Comparison of ENCODE assay signal across 1 cellular context in the genomic region with DNA sequence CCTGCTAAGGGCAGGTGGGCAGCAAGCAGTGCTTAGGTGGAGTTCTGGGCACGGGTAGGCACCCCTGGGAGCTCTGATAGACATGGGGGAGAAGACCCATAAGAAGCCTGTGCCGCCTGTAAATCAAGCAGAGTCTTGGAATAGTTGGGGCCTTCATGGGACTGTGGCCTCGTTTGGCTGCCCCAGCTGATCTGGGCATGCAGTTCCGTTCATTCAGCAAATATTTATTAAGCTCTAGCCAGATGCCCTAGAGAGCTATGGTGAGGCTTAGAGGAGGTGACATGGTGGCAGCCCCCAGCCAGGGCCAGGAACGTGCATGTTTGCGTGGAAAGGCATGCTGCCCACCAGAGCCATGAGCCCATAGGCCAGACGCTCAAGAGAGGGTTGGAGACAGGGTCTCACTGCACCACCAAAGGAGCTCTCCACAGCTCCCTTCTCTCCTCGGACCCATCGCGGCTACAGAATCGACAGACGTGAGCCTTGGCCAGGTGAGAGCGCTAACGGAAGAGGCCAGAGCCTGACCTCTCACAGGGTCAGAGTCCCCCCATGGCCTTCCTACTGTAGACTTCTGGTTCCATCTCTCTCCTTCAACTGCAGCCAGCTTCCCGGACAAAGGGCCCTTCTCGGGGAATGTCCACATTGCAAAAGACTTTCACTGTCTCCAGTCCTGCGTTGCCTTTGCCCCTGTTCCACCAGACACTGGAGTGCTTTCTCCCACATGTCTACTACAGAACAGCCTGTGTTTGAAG.
TF ChIP-seq lines count a peak whose summit lies in the region.

No MANE protein-coding gene starts in this region.

TF ChIP-seq in IMR-90, 13 proteins besides CTCF, POLR2A, EP300 and RAD21:
- TF ChIP-seq, protein P1, sequence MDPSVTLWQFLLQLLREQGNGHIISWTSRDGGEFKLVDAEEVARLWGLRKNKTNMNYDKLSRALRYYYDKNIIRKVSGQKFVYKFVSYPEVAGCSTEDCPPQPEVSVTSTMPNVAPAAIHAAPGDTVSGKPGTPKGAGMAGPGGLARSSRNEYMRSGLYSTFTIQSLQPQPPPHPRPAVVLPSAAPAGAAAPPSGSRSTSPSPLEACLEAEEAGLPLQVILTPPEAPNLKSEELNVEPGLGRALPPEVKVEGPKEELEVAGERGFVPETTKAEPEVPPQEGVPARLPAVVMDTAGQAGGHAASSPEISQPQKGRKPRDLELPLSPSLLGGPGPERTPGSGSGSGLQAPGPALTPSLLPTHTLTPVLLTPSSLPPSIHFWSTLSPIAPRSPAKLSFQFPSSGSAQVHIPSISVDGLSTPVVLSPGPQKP (IDR thresholded peaks at IDR 0.05; ENCODE audit: borderline replicate concordance, low read depth, low read length), result no peak
- no peak for TF ChIP-seq NFE2L2 (IDR thresholded peaks at IDR 0.05; ENCODE audit: low read depth, low read length)
- TF ChIP-seq MAFK (IDR thresholded peaks at IDR 0.05; ENCODE audit: low read depth, low read length), result no peak
- no peak for TF ChIP-seq RCOR1 (IDR thresholded peaks at IDR 0.05; ENCODE audit: insufficient replicate concordance, low read length)
- no peak for TF ChIP-seq RFX5 (IDR thresholded peaks at IDR 0.05; ENCODE audit: low read depth, low read length)
- no peak for TF ChIP-seq USF2 (IDR thresholded peaks at IDR 0.05; ENCODE audit: low read depth, low read length)
- TF ChIP-seq MXI1 (IDR thresholded peaks at IDR 0.05; ENCODE audit: borderline replicate concordance, low read depth, low read length), result no peak
- TF ChIP-seq SMC3 (IDR thresholded peaks at IDR 0.05; ENCODE audit: low read depth, low read length), result no peak
- no peak for TF ChIP-seq CEBPB (IDR thresholded peaks at IDR 0.05; ENCODE audit: low read depth, low read length)
- TF ChIP-seq FOS (IDR thresholded peaks at IDR 0.05; ENCODE audit: low read depth, low read length), result no peak
- no peak for TF ChIP-seq CHD1 (IDR thresholded peaks at IDR 0.05; ENCODE audit: low read depth, low read length)
- TF ChIP-seq BHLHE40 (IDR thresholded peaks at IDR 0.05; ENCODE audit: low read depth, low read length), result no peak
- TF ChIP-seq MAZ (IDR thresholded peaks at IDR 0.05; ENCODE audit: borderline replicate concordance, low read depth, low read length), result no peak
